In the genomic region with DNA sequence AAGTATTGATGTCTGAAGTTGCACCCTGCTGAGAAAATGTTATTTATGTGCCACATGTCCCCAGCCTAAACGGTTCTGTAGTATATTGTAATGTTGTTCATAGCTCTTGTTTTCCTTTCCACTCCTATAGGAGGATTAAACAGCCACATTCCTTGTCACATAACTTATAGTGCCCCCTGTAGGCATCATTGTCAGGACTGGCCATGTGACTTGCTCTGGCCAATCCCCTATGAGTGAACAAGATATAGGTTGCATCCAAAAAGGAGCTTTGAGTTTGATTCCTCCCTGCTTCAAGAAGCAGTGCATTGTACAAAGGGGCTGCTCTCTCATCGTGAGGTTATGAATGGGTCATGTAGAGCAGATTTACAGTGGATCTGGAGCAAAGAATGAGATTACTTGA, we compare ENCODE assay signal across 17 cellular contexts.
"Had no signal": no experiment of that assay in that cellular context is flagged by ENCODE, and none has a peak within 500 bp of the region (broad histone marks: within the 10 kb centered on the region; RNA-seq: fewer than 3 reads in every experiment).

No MANE protein-coding gene starts in this region.

- H3K27ac ChIP-seq: epithelial cell of prostate, right lobe of liver, tibial nerve had no signal

- H3K4me3 Mint-ChIP-seq: activated CD4-positive, alpha-beta memory T cell treated with anti-CD3 and anti-CD28 coated beads for 36 hours; activated CD4-positive, alpha-beta T cell treated with anti-CD3 and anti-CD28 coated beads for 36 hours; activated CD8-positive, alpha-beta memory T cell treated with anti-CD3 and anti-CD28 coated beads, Interleukin-2, amount 10 ng/mL, durations not matched to agents 7 days and 5 days; activated naive CD8-positive, alpha-beta T cell treated with anti-CD3 and anti-CD28 coated beads for 36 hours; activated T-helper 17 cell treated with anti-CD3 and anti-CD28 coated beads, Interleukin-2, amount 50 U/mL, for 72 hours; memory B cell; naive B cell; stimulated activated naive CD8-positive, alpha-beta T cell treated with anti-CD3 and anti-CD28 coated beads, Interleukin-15, Interleukin-2, amounts not matched to agents 100 ng/mL and 50 ng/mL, for 24 hours had no signal

- DNase-seq: activated CD4-positive, alpha-beta memory T cell treated with anti-CD3 and anti-CD28 coated beads for 36 hours; activated CD4-positive, alpha-beta T cell treated with anti-CD3 and anti-CD28 coated beads for 36 hours; activated CD8-positive, alpha-beta memory T cell treated with anti-CD3 and anti-CD28 coated beads, Interleukin-2, amount 10 ng/mL, durations not matched to agents 7 days and 5 days; activated naive CD4-positive, alpha-beta T cell; activated naive CD8-positive, alpha-beta T cell treated with anti-CD3 and anti-CD28 coated beads for 36 hours; amniotic stem cell; mucosa of descending colon; naive B cell; right lobe of liver; small intestine; stimulated activated CD4-positive, alpha-beta T cell treated with anti-CD3 and anti-CD28 coated beads, Interleukin-15, amount 100 ng/mL, for 24 hours; stimulated activated CD4-positive, alpha-beta T cell treated with anti-CD3 and anti-CD28 coated beads, Interleukin-2, amount 100 ng/mL, for 48 hours had no signal

- ATAC-seq: activated CD4-positive, alpha-beta T cell treated with anti-CD3 and anti-CD28 coated beads for 36 hours; activated CD8-positive, alpha-beta memory T cell treated with anti-CD3 and anti-CD28 coated beads, Interleukin-2, amount 10 ng/mL, durations not matched to agents 7 days and 5 days; activated T-helper 17 cell treated with anti-CD3 and anti-CD28 coated beads, Interleukin-2, amount 50 U/mL, for 72 hours; mucosa of descending colon; right lobe of liver had no signal

- H3K9me3 Mint-ChIP-seq: activated naive CD8-positive, alpha-beta T cell treated with anti-CD3 and anti-CD28 coated beads for 36 hours had no signal

- H3K4me1 Mint-ChIP-seq: activated CD4-positive, alpha-beta T cell treated with anti-CD3 and anti-CD28 coated beads for 36 hours; activated CD8-positive, alpha-beta memory T cell treated with anti-CD3 and anti-CD28 coated beads, Interleukin-2, amount 10 ng/mL, durations not matched to agents 7 days and 5 days; activated naive CD8-positive, alpha-beta T cell treated with anti-CD3 and anti-CD28 coated beads for 36 hours; activated T-helper 17 cell treated with anti-CD3 and anti-CD28 coated beads, Interleukin-2, amount 50 U/mL, for 72 hours; memory B cell; naive B cell had no signal

- H3K27me3 ChIP-seq: right lobe of liver, tibial nerve had no signal

- H3K4me1 ChIP-seq: right lobe of liver, tibial nerve had no signal

- H3K27me3 Mint-ChIP-seq: activated CD4-positive, alpha-beta memory T cell treated with anti-CD3 and anti-CD28 coated beads for 36 hours; activated CD4-positive, alpha-beta T cell treated with anti-CD3 and anti-CD28 coated beads for 36 hours; activated CD8-positive, alpha-beta memory T cell treated with anti-CD3 and anti-CD28 coated beads, Interleukin-2, amount 10 ng/mL, durations not matched to agents 7 days and 5 days; activated naive CD8-positive, alpha-beta T cell treated with anti-CD3 and anti-CD28 coated beads for 36 hours; activated T-helper 17 cell treated with anti-CD3 and anti-CD28 coated beads, Interleukin-2, amount 50 U/mL, for 72 hours; memory B cell; naive B cell; stimulated activated naive CD8-positive, alpha-beta T cell treated with anti-CD3 and anti-CD28 coated beads, Interleukin-15, Interleukin-2, amounts not matched to agents 100 ng/mL and 50 ng/mL, for 24 hours had no signal

- H3K36me3 Mint-ChIP-seq: activated CD4-positive, alpha-beta memory T cell treated with anti-CD3 and anti-CD28 coated beads for 36 hours; activated CD8-positive, alpha-beta memory T cell treated with anti-CD3 and anti-CD28 coated beads, Interleukin-2, amount 10 ng/mL, durations not matched to agents 7 days and 5 days; activated naive CD8-positive, alpha-beta T cell treated with anti-CD3 and anti-CD28 coated beads for 36 hours; memory B cell; naive B cell had no signal
